In the genomic region with DNA sequence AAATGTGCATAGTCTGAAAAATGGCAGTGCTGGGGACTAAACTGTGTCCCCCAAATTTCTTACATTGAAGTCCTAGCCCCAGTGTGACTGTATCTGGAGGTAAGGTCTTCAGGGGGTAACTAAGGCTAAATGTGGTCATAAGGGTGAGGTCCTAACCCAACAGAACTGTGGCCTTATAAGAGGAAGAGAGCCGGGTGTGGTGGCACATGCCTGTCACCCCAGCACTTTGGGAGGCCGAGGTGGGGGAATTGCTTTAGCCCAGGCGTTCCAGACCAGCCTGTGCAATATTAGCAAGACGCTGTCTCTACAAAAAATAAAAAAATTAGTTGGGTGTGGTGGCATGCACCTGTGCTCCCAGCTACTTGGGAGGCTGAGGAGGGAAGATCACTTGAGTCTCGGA, we compare ENCODE assay signal across 13 cellular contexts. TPM values are rescaled to one million over a fixed set of nuclear protein-coding genes. Genes with fewer than 3 reads are reported as not detected.
A peak's percentile ranks its signal among the peaks of the same experiment; 100 is the strongest.
DNase-seq lines count a peak whose midpoint lies in the region; TF ChIP-seq lines count a peak whose summit lies in the region.
"Had no signal": no experiment of that assay in that cellular context is flagged by ENCODE, and none has a peak within 500 bp of the region (broad histone marks: within the 10 kb centered on the region; RNA-seq: fewer than 3 reads in every experiment).

No MANE protein-coding gene starts in this region.

- H3K4me3 Mint-ChIP-seq in stimulated activated naive CD8-positive, alpha-beta T cell treated with anti-CD3 and anti-CD28 coated beads, Interleukin-15, Interleukin-2, amounts not matched to agents 100 ng/mL and 50 ng/mL, for 24 hours: no peak overlapping the region
- H3K4me3 Mint-ChIP-seq: mesothelial cell of epicardium had no signal

- H3K27me3 ChIP-seq in ascending aorta: no peaks in the 10 kb centered on the region
- H3K27me3 ChIP-seq: gastroesophageal sphincter had no signal

- no peak overlapping the region for H3K27ac ChIP-seq in ascending aorta
- H3K27ac ChIP-seq: gastroesophageal sphincter had no signal

- H3K4me1 ChIP-seq in ascending aorta: no peaks in the 10 kb centered on the region
- H3K4me1 ChIP-seq: gastroesophageal sphincter had no signal

- no peaks in the 10 kb centered on the region for H3K9me3 Mint-ChIP-seq in stimulated activated naive CD8-positive, alpha-beta T cell treated with anti-CD3 and anti-CD28 coated beads, Interleukin-15, Interleukin-2, amounts not matched to agents 100 ng/mL and 50 ng/mL, for 24 hours
- H3K9me3 Mint-ChIP-seq: mesothelial cell of epicardium had no signal

- peak; percentile 52 for DNase-seq in activated gamma-delta T cell treated with Interleukin-2 at 50 U/mL for 16 hours
- no peak for DNase-seq in activated gamma-delta T cell (lab: John Stamatoyannopoulos, UW)
- peak; percentile 59 for DNase-seq in activated T-cell treated with anti-CD3 and anti-CD28 coated beads for 4 hours
- peak; percentile 40 for DNase-seq in islet precursor cell
- no peak for DNase-seq in SK-N-DZ (ENCODE audit: low spot score)
- DNase-seq in ascending aorta (ENCODE audit: low spot score in 2 of 2): no peak
- no peak for DNase-seq in NOMO-1 (lab: John Stamatoyannopoulos, UW; ENCODE audit: unreplicated experiment in 2 of 2)

- H3K4me3 ChIP-seq in ascending aorta: no peak overlapping the region
- H3K4me3 ChIP-seq: gastroesophageal sphincter, skin epidermis had no signal

- no peak for TF ChIP-seq CTCF in ascending aorta (IDR thresholded peaks at IDR 0.05)

- intact Hi-C loops in ascending aorta (cut with DNase I): no loop called here

- H3K9me3 ChIP-seq in ascending aorta: no peaks in the 10 kb centered on the region
- H3K9me3 ChIP-seq: gastroesophageal sphincter had no signal

- peaks cover 8% of the 10 kb centered on the region for H3K4me1 Mint-ChIP-seq in stimulated activated naive CD8-positive, alpha-beta T cell treated with anti-CD3 and anti-CD28 coated beads, Interleukin-15, Interleukin-2, amounts not matched to agents 100 ng/mL and 50 ng/mL, for 24 hours (ENCODE audit: low read depth)
- H3K4me1 Mint-ChIP-seq: mesothelial cell of epicardium had no signal

- peaks cover 70 to 84% of the 10 kb centered on the region in 2 donors for H3K36me3 ChIP-seq in ascending aorta

- peak overlapping the region; percentile 17 for H3K27ac Mint-ChIP-seq in stimulated activated naive CD8-positive, alpha-beta T cell treated with anti-CD3 and anti-CD28 coated beads, Interleukin-15, Interleukin-2, amounts not matched to agents 100 ng/mL and 50 ng/mL, for 24 hours
- H3K27ac Mint-ChIP-seq: mesothelial cell of epicardium had no signal

- H3K27me3 Mint-ChIP-seq in stimulated activated naive CD8-positive, alpha-beta T cell treated with anti-CD3 and anti-CD28 coated beads, Interleukin-15, Interleukin-2, amounts not matched to agents 100 ng/mL and 50 ng/mL, for 24 hours: no peaks in the 10 kb centered on the region

- H3K36me3 Mint-ChIP-seq in stimulated activated naive CD8-positive, alpha-beta T cell treated with anti-CD3 and anti-CD28 coated beads, Interleukin-15, Interleukin-2, amounts not matched to agents 100 ng/mL and 50 ng/mL, for 24 hours (ENCODE audit: low read depth): peaks cover 63% of the 10 kb centered on the region

RNA-seq across cellular contexts. Expression of a gene that starts 17.8 kb away (rescaled TPM):
- 0.07 TPM in 1 of 2 replicates, not detected in the other for polyA plus RNA-seq in SK-N-DZ (2014; cell fraction: cytosol; rRNA removed)
- polyA plus RNA-seq in SK-N-DZ (2014; cell fraction: nucleus; rRNA removed): not detected in 2 replicates
- total RNA-seq in ascending aorta: not detected
- total RNA-seq: gastroesophageal sphincter; mesothelial cell of epicardium; T-helper 1 cell treated with Interleukin-12 subunit alpha and Interleukin-12 subunit beta and Interleukin-4 antibody, amounts not matched to agents 30 ng/mL and 1 ng/mL, for 36 hours; ureter had no signal

RNA-seq across cellular contexts. Expression of a gene that starts 32.2 kb away (rescaled TPM):
- polyA plus RNA-seq in SK-N-DZ (2014; cell fraction: cytosol; rRNA removed): 88.9 and 89.9 TPM in 2 replicates
- 160 and 166 TPM in 2 replicates for polyA plus RNA-seq in SK-N-DZ (2014; cell fraction: nucleus; rRNA removed)
- total RNA-seq in ascending aorta: 50.8 TPM

RNA-seq across cellular contexts. Expression of a gene that starts 33.1 kb away (rescaled TPM):
- polyA plus RNA-seq in SK-N-DZ (2014; cell fraction: cytosol; rRNA removed): 68.6 and 84.7 TPM in 2 replicates
- 77.7 and 99.6 TPM in 2 replicates for polyA plus RNA-seq in SK-N-DZ (2014; cell fraction: nucleus; rRNA removed)
- 208 TPM for total RNA-seq in ascending aorta

RNA-seq across cellular contexts. Expression of a gene that starts 53.7 kb away (rescaled TPM):
- 0.47 and 0.54 TPM in 2 replicates for polyA plus RNA-seq in SK-N-DZ (2014; cell fraction: cytosol; rRNA removed)
- 0.13 TPM in 1 of 2 replicates, not detected in the other for polyA plus RNA-seq in SK-N-DZ (2014; cell fraction: nucleus; rRNA removed)
- 15.8 TPM for total RNA-seq in ascending aorta
- total RNA-seq: T-helper 1 cell treated with Interleukin-12 subunit alpha and Interleukin-12 subunit beta and Interleukin-4 antibody, amounts not matched to agents 30 ng/mL and 1 ng/mL, for 36 hours had no signal

Comparison
In these comparisons a context has a peak if more than half of its experiments do, and no peak if none do; other contexts are left out.
1. DNase-seq: peak in activated gamma-delta T cell treated with Interleukin-2 at 50 U/mL for 16 hours (single experiment), activated T-cell treated with anti-CD3 and anti-CD28 coated beads for 4 hours (single experiment) and islet precursor cell (single experiment); none in activated gamma-delta T cell (single experiment), SK-N-DZ (single experiment), ascending aorta (0 of 2) and NOMO-1 (0 of 2).